In the genomic region with DNA sequence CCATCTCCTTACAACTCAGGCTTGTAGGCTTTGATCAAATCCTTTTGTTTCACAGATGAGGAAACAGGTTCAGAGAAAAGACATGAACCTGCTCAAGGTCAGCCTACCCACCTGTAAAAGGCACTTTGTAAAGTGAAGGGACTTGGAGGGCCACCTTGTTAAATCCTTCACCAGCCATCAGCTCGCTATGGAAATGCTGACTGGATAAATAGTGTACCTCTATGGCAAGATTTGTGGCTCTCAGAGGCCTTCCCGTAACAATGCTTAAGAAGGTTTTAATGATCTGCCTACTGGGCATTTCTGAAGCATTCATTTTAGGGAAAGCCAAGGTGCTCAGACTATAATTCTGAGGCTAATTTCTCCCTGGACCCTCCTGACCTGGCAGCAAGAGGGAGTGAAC, we compare ENCODE assay signal across 25 cellular contexts.
"Had no signal": no experiment of that assay in that cellular context is flagged by ENCODE, and none has a peak within 500 bp of the region (broad histone marks: within the 10 kb centered on the region; RNA-seq: fewer than 3 reads in every experiment).

No MANE protein-coding gene starts in this region.

- H3K27ac ChIP-seq: skin epidermis, suprapubic skin, tibial artery, upper lobe of right lung, WERI-Rb-1 had no signal

- DNase-seq: activated CD4-positive, alpha-beta memory T cell treated with anti-CD3 and anti-CD28 coated beads, Interleukin-2, amount 10 ng/mL, durations not matched to agents 7 days and 5 days; activated CD4-positive, alpha-beta T cell treated with anti-CD3 and anti-CD28 coated beads, Interleukin-2, amount 10 ng/mL, durations not matched to agents 24 days and 14 days; activated CD4-positive, CD25-positive, alpha-beta regulatory T cell treated with anti-CD3 and anti-CD28 coated beads, Interleukin-2, amount 50 U/mL, for 72 hours; activated T-cell treated with anti-CD3 and anti-CD28 coated beads, Interleukin-2, amount 50 U/mL, for 4 hours; anterior cingulate cortex; endodermal cell; foreskin melanocyte; heart right ventricle; mesendoderm; stimulated activated CD4-positive, alpha-beta T cell treated with anti-CD3 and anti-CD28 coated beads, Interleukin-12 subunit alpha, Interleukin-12 subunit beta, amount 100 ng/mL, for 4 hours; stimulated activated CD4-positive, alpha-beta T cell treated with anti-CD3 and anti-CD28 coated beads, Interleukin-4, amount 100 ng/mL, for 1 hour; T-helper 17 cell; T1000; tibial artery; upper lobe of right lung had no signal

- H3K9me3 ChIP-seq: neutrophil, suprapubic skin, tibial artery, upper lobe of right lung had no signal

- H3K27ac Mint-ChIP-seq: activated CD4-positive, alpha-beta memory T cell treated with anti-CD3 and anti-CD28 coated beads, Interleukin-2, amount 10 ng/mL, durations not matched to agents 7 days and 5 days; activated naive CD4-positive, alpha-beta T cell treated with anti-CD3 and anti-CD28 coated beads, Interleukin-2, amount 50 U/mL, for 24 hours; endodermal cell; natural killer cell treated with Interleukin-12 subunit alpha and Interleukin-12 subunit beta and Interleukin-15 and Interleukin-18, amount 100 ng/mL, for 72 hours; T-helper 17 cell had no signal

- ATAC-seq: activated T-cell treated with anti-CD3 and anti-CD28 coated beads, Interleukin-2, amount 50 U/mL, for 4 hours; activated T-helper 17 cell treated with anti-CD3 and anti-CD28 coated beads, Interleukin-2, amount 50 U/mL, for 72 hours; esophagus mucosa; heart right ventricle; natural killer cell treated with Interleukin-12 subunit alpha and Interleukin-12 subunit beta and Interleukin-15 and Interleukin-18, amount 100 ng/mL, for 72 hours; T-helper 17 cell; upper lobe of right lung had no signal

- H3K36me3 Mint-ChIP-seq: natural killer cell treated with Interleukin-12 subunit alpha and Interleukin-12 subunit beta and Interleukin-15 and Interleukin-18, amount 100 ng/mL, for 72 hours had no signal

- H3K4me3 ChIP-seq: heart right ventricle, skin epidermis, suprapubic skin, tibial artery, upper lobe of right lung had no signal

- H3K36me3 ChIP-seq: heart right ventricle, neutrophil, suprapubic skin, tibial artery, upper lobe of right lung, WERI-Rb-1 had no signal

- H3K27me3 Mint-ChIP-seq: activated CD4-positive, alpha-beta T cell treated with anti-CD3 and anti-CD28 coated beads, Interleukin-2, amount 10 ng/mL, durations not matched to agents 24 days and 14 days; activated naive CD4-positive, alpha-beta T cell treated with anti-CD3 and anti-CD28 coated beads, Interleukin-2, amount 50 U/mL, for 24 hours; activated T-helper 17 cell treated with anti-CD3 and anti-CD28 coated beads, Interleukin-2, amount 50 U/mL, for 72 hours; central memory CD8-positive, alpha-beta T cell; dendritic cell treated with granulocyte-macrophage colony-stimulating factor and Interleukin-4, amounts not matched to agents 40 ng/mL and 50 ng/mL, for 4 days; T-helper 17 cell had no signal

- H3K4me3 Mint-ChIP-seq: activated CD4-positive, alpha-beta memory T cell treated with anti-CD3 and anti-CD28 coated beads, Interleukin-2, amount 10 ng/mL, durations not matched to agents 7 days and 5 days; activated CD4-positive, alpha-beta T cell treated with anti-CD3 and anti-CD28 coated beads, Interleukin-2, amount 10 ng/mL, durations not matched to agents 24 days and 14 days; activated naive CD4-positive, alpha-beta T cell treated with anti-CD3 and anti-CD28 coated beads, Interleukin-2, amount 50 U/mL, for 24 hours; activated T-cell treated with anti-CD3 and anti-CD28 coated beads, Interleukin-2, amount 50 U/mL, for 4 hours; central memory CD8-positive, alpha-beta T cell; dendritic cell treated with granulocyte-macrophage colony-stimulating factor and Interleukin-4, amounts not matched to agents 40 ng/mL and 50 ng/mL, for 4 days; endodermal cell; natural killer cell treated with Interleukin-12 subunit alpha and Interleukin-12 subunit beta and Interleukin-15 and Interleukin-18, amount 100 ng/mL, for 72 hours; T-helper 17 cell had no signal

- H3K9me3 Mint-ChIP-seq: central memory CD8-positive, alpha-beta T cell had no signal

- H3K27me3 ChIP-seq: neutrophil, tibial artery had no signal

- H3K4me1 ChIP-seq: suprapubic skin, tibial artery had no signal
